ENCODE assay signal across 25 cellular contexts in genomic region chr14:49479432-49479831, GRCh38.
DNase-seq lines count a peak whose midpoint lies in the region; ATAC-seq, FAIRE-seq and TF ChIP-seq lines count a peak whose summit lies in the region.
"Had no signal": no experiment of that assay in that cellular context is flagged by ENCODE, and none has a peak within 500 bp of the region (broad histone marks: within the 10 kb centered on the region; RNA-seq: fewer than 3 reads in every experiment).

No MANE protein-coding gene starts in this region.

- no peaks in the 10 kb centered on the region for H3K9me3 ChIP-seq in right lobe of liver
- H3K9me3 ChIP-seq in upper lobe of left lung, result peaks cover 0 to 5% (median 0%) of the 10 kb centered on the region in 4 donors
- no peaks in the 10 kb centered on the region for H3K9me3 ChIP-seq in WERI-Rb-1 (ENCODE audit: severe bottlenecking)
- H3K9me3 ChIP-seq: suprapubic skin had no signal

- TF ChIP-seq CTCF in bronchial epithelial cell (IDR thresholded peaks at IDR 0.05; ENCODE audit: insufficient read depth, low read length, severe bottlenecking) (no peak), right lobe of liver (IDR thresholded peaks at IDR 0.05) (no peak), upper lobe of left lung (IDR thresholded peaks at IDR 0.05) (no peak), WERI-Rb-1 (IDR thresholded peaks at IDR 0.05; ENCODE audit: low read depth, low read length) (no peak)

- DNase-seq in HuH-7 (ENCODE audit: low spot score) (peak; percentile 10), bronchial epithelial cell (ENCODE audit: low read depth) (no peak), right lobe of liver (peak in 2 of 3 donors; percentile 35 to 69), upper lobe of left lung (peak in 1 of 2 donors; percentile 37), occipital lobe (lab: John Stamatoyannopoulos, UW) (no peak), WERI-Rb-1 (no peak)
- DNase-seq: activated CD4-positive, alpha-beta T cell treated with anti-CD3 and anti-CD28 coated beads for 36 hours; activated CD8-positive, alpha-beta memory T cell treated with anti-CD3 and anti-CD28 coated beads for 24 hours; activated naive CD4-positive, alpha-beta T cell treated with anti-CD3 and anti-CD28 coated beads, Interleukin-2, amount 10 ng/mL, durations not matched to agents 7 days and 5 days; activated T-cell treated with anti-CD3 and anti-CD28 coated beads, Interleukin-2, amount 50 U/mL, for 48 hours; anterior cingulate cortex; cerebellar nuclear complex; DND-41; effector CD4-positive, alpha-beta T cell; kidney; NCI-H1048; NCI-H187 treated with DMSO at 0.1 percent for 48 hours; NCI-H774; SW 1271 had no signal

- ATAC-seq in right lobe of liver (peak; percentile 94 to 99 (median 96)), upper lobe of left lung (ENCODE audit: low FRiP score in 2 of 2) (peak; percentile 65 to 78), HG03025 (IDR thresholded peaks at IDR 0.05; ENCODE audit: low FRiP score, unreplicated experiment) (no peak)
- ATAC-seq: activated CD4-positive, alpha-beta T cell treated with anti-CD3 and anti-CD28 coated beads for 36 hours; GM12878; natural killer cell treated with Interleukin-12 subunit alpha and Interleukin-12 subunit beta and Interleukin-15 and Interleukin-18, amount 100 ng/mL, for 72 hours; Right ventricle myocardium inferior had no signal

- intact Hi-C loops in right lobe of liver (cut with DNase I), result no loop called here

- FAIRE-seq in bronchial epithelial cell (lab: Jason Lieb, UNC), result peak; percentile 23
- FAIRE-seq: GM12878, kidney had no signal

- H3K27ac ChIP-seq in right lobe of liver, result peak overlapping the region; percentile 35 to 84 (median 64)
- peak overlapping the region in 3 of 4 donors; percentile 27 to 49 (median 35) for H3K27ac ChIP-seq in upper lobe of left lung
- no peak overlapping the region for H3K27ac ChIP-seq in WERI-Rb-1
- H3K27ac ChIP-seq: KMS-11, suprapubic skin had no signal

- H3K4me3 ChIP-seq in bronchial epithelial cell (ENCODE audit: low read depth, low read length) (no peak overlapping the region), right lobe of liver (no peak overlapping the region), upper lobe of left lung (no peak overlapping the region), WERI-Rb-1 (ENCODE audit: low read depth, low read length) (no peak overlapping the region)
- H3K4me3 ChIP-seq: GM12878, suprapubic skin had no signal

- no peak for TF ChIP-seq EP300 in upper lobe of left lung (IDR thresholded peaks at IDR 0.05)

- peaks cover 0 to 21% (median 10%) of the 10 kb centered on the region in 4 donors for H3K4me1 ChIP-seq in right lobe of liver
- peaks cover 0 to 11% (median 7%) of the 10 kb centered on the region in 4 donors for H3K4me1 ChIP-seq in upper lobe of left lung

- 54% methylated on average over 5 of the region's 5 CpGs for WGBS in right lobe of liver (ENCODE audit: insufficient coverage, low coverage, low lambda C conversion rate, missing lambda C conversion rate)
- WGBS in upper lobe of left lung, 2 donors, result 57 to 65% methylated on average over 5 of the region's 5 CpGs

- H3K36me3 ChIP-seq in bronchial epithelial cell (ENCODE audit: control insufficient read depth, insufficient read depth, low read length) (no peaks in the 10 kb centered on the region), right lobe of liver (no peaks in the 10 kb centered on the region), upper lobe of left lung (no peaks in the 10 kb centered on the region), WERI-Rb-1 (no peaks in the 10 kb centered on the region)
- H3K36me3 ChIP-seq: suprapubic skin had no signal

- H3K27me3 ChIP-seq in bronchial epithelial cell (ENCODE audit: control insufficient read depth, insufficient read depth, low read length) (no peaks in the 10 kb centered on the region), right lobe of liver (no peaks in the 10 kb centered on the region), upper lobe of left lung (no peaks in the 10 kb centered on the region), WERI-Rb-1 (ENCODE audit: insufficient read depth, low read depth, severe bottlenecking) (no peaks in the 10 kb centered on the region)
- H3K27me3 ChIP-seq: suprapubic skin had no signal

- TF ChIP-seq POLR2A in right lobe of liver (IDR thresholded peaks at IDR 0.05), result no peak
- no peak for TF ChIP-seq POLR2A in upper lobe of left lung (IDR thresholded peaks at IDR 0.05)

Comparison
In these comparisons a context has a peak if more than half of its experiments do, and no peak if none do; other contexts are left out.
1. DNase-seq: peak in HuH-7 (single experiment) and right lobe of liver (2 of 3); none in bronchial epithelial cell (single experiment), occipital lobe (single experiment) and WERI-Rb-1 (single experiment).